31 cellular contexts compared by ENCODE assay signal in genomic region chr6:70135219-70135769, GRCh38.
"Had no signal": no experiment of that assay in that cellular context is flagged by ENCODE, and none has a peak within 500 bp of the region (broad histone marks: within the 10 kb centered on the region; RNA-seq: fewer than 3 reads in every experiment).

No MANE protein-coding gene starts in this region.

- H3K4me3 Mint-ChIP-seq: dendritic cell treated with granulocyte-macrophage colony-stimulating factor and Interleukin-4, amounts not matched to agents 40 ng/mL and 50 ng/mL, for 4 days; naive B cell; natural killer cell treated with Interleukin-12 subunit alpha and Interleukin-12 subunit beta and Interleukin-15 and Interleukin-18, amount 100 ng/mL, for 72 hours; neural crest cell had no signal

- ATAC-seq: foreskin keratinocyte; gastroesophageal sphincter; heart left ventricle; left ventricle myocardium superior; lower lobe of right lung; mucosa of descending colon; natural killer cell treated with Interleukin-12 subunit alpha and Interleukin-12 subunit beta and Interleukin-15 and Interleukin-18, amount 100 ng/mL, for 72 hours; sciatic nerve had no signal

- H3K9me3 ChIP-seq: colonic mucosa, esophagus muscularis mucosa, gastroesophageal sphincter, heart left ventricle, lower lobe of right lung, mucosa of descending colon, neutrophil, testis, tibial artery, upper lobe of left lung had no signal

- H3K27me3 Mint-ChIP-seq: dendritic cell treated with granulocyte-macrophage colony-stimulating factor and Interleukin-4, amounts not matched to agents 40 ng/mL and 50 ng/mL, for 4 days; naive B cell; natural killer cell treated with Interleukin-12 subunit alpha and Interleukin-12 subunit beta and Interleukin-15 and Interleukin-18, amount 100 ng/mL, for 72 hours; progenitor cell of endocrine pancreas had no signal

- H3K9ac ChIP-seq: parathyroid adenoma had no signal

- DNase-seq: colonic mucosa; effector CD8-positive, alpha-beta T cell; foreskin keratinocyte; heart left ventricle; hippocampal formation; left ventricle myocardium superior; lower lobe of right lung; mucosa of descending colon; naive B cell; stimulated activated CD4-positive, alpha-beta T cell treated with anti-CD3 and anti-CD28 coated beads, Interleukin-12 subunit alpha, Interleukin-12 subunit beta, amount 100 ng/mL, for 4 hours; stimulated activated CD4-positive, alpha-beta T cell treated with anti-CD3 and anti-CD28 coated beads, Interleukin-1b, Interleukin-23, amount 100 ng/mL, for 48 hours; stimulated activated CD4-positive, alpha-beta T cell treated with anti-CD3 and anti-CD28 coated beads, Interleukin-4, amount 100 ng/mL, for 1 hour; stimulated activated CD8-positive, alpha-beta memory T cell treated with anti-CD3 and anti-CD28 coated beads, Interleukin-4, amount 100 ng/mL, for 48 hours; stimulated activated naive CD4-positive, alpha-beta T cell treated with Interleukin-2 at 50 U/mL for 16 hours; substantia nigra; testis; tibial artery; upper lobe of left lung had no signal

- H3K4me1 Mint-ChIP-seq: naive B cell had no signal

- H3K9me3 Mint-ChIP-seq: dendritic cell treated with granulocyte-macrophage colony-stimulating factor and Interleukin-4, amounts not matched to agents 40 ng/mL and 50 ng/mL, for 4 days; naive B cell; natural killer cell treated with Interleukin-12 subunit alpha and Interleukin-12 subunit beta and Interleukin-15 and Interleukin-18, amount 100 ng/mL, for 72 hours; neural crest cell had no signal

- H3K36me3 Mint-ChIP-seq: natural killer cell treated with Interleukin-12 subunit alpha and Interleukin-12 subunit beta and Interleukin-15 and Interleukin-18, amount 100 ng/mL, for 72 hours had no signal

- H3K36me3 ChIP-seq: colonic mucosa, esophagus muscularis mucosa, gastroesophageal sphincter, heart left ventricle, lower lobe of right lung, neutrophil, tibial artery, upper lobe of left lung had no signal

- H3K27me3 ChIP-seq: colonic mucosa, esophagus muscularis mucosa, foreskin keratinocyte, gastroesophageal sphincter, heart left ventricle, neutrophil, testis, tibial artery, upper lobe of left lung had no signal

- FAIRE-seq: endothelial cell of umbilical vein, keratinocyte, urothelium cell line had no signal

- H3K27ac Mint-ChIP-seq: dendritic cell treated with granulocyte-macrophage colony-stimulating factor and Interleukin-4, amounts not matched to agents 40 ng/mL and 50 ng/mL, for 4 days; natural killer cell treated with Interleukin-12 subunit alpha and Interleukin-12 subunit beta and Interleukin-15 and Interleukin-18, amount 100 ng/mL, for 72 hours; progenitor cell of endocrine pancreas had no signal

- H3K4me1 ChIP-seq: colonic mucosa, esophagus muscularis mucosa, foreskin keratinocyte, gastroesophageal sphincter, heart left ventricle, lower lobe of right lung, parathyroid adenoma, testis, tibial artery, upper lobe of left lung had no signal

- H3K27ac ChIP-seq: colonic mucosa, esophagus muscularis mucosa, foreskin keratinocyte, gastroesophageal sphincter, heart left ventricle, lower lobe of right lung, neutrophil, parathyroid adenoma, testis, tibial artery, upper lobe of left lung had no signal

- H3K4me3 ChIP-seq: colonic mucosa, esophagus muscularis mucosa, gastroesophageal sphincter, heart left ventricle, lower lobe of right lung, mucosa of descending colon, smooth muscle cell, testis, tibial artery, upper lobe of left lung had no signal
